In the genomic region with DNA sequence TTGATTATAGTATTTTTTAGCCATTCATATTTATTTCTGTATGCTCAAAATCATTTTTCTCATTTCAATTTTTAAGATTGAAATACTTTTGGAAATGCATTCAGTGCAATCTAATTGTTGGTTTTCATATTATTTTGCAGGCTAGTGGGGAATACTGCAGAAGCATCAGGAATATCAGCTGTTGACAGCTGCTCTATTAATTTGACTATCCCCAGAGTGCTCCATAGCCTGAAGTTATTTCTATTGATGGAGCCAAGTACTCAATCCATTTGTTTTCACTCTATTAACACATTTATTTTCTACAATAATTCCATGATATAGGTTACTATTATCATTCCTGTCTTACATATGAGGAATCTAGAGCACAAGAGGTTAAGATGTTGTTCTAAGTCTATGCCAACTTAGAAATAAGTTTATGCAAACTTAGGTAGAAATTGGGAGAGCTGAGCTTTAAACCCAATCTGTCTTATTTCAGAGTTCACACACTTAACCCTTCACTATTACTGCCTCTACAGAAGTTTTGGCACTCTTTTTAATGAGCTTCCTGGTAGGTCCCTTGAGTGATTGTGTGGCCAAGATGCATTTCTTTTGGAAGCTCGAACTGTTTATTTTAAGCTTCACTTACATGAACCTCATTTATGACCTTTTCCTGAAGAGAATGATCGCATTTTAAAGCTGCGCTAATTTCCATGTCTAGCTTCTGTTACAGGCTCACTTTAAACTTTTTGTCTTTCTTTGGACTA, we compare ENCODE assay signal across 17 cellular contexts.
DNase-seq lines count a peak whose midpoint lies in the region; ATAC-seq and TF ChIP-seq lines count a peak whose summit lies in the region.
"Had no signal": no experiment of that assay in that cellular context is flagged by ENCODE, and none has a peak within 500 bp of the region (broad histone marks: within the 10 kb centered on the region; RNA-seq: fewer than 3 reads in every experiment).

No MANE protein-coding gene starts in this region.

- H3K27me3 ChIP-seq in GM23338 (ENCODE audit: insufficient read depth) (no peaks in the 10 kb centered on the region), SJCRH30 (no peaks in the 10 kb centered on the region), neural progenitor cell (no peaks in the 10 kb centered on the region)

- H3K4me1 Mint-ChIP-seq in GM23338: no peaks in the 10 kb centered on the region
- peaks cover 31% of the 10 kb centered on the region for H3K4me1 Mint-ChIP-seq in neural progenitor cell
- H3K4me1 Mint-ChIP-seq: CD4-positive, CD25-positive, alpha-beta regulatory T cell had no signal

- H3K79me2 ChIP-seq in GM23338 (replicated peaks; ENCODE audit: insufficient read depth): no peaks in the 10 kb centered on the region
- no peaks in the 10 kb centered on the region for H3K79me2 ChIP-seq in neural progenitor cell (ENCODE audit: low read depth)

- no peak overlapping the region for H3K27ac ChIP-seq in GM23338 (ENCODE audit: low read depth)
- no peak overlapping the region; the same call in 1 of the 2 replicates for H3K27ac ChIP-seq in SJCRH30
- no peak overlapping the region for H3K27ac ChIP-seq in neural progenitor cell

- H3K9me3 ChIP-seq in SJCRH30 (replicated peaks) (no peaks in the 10 kb centered on the region), neural progenitor cell (ENCODE audit: low read depth) (no peaks in the 10 kb centered on the region)

- H3K4me1 ChIP-seq in GM23338 (ENCODE audit: insufficient read depth) (no peaks in the 10 kb centered on the region), SJCRH30 (peaks cover 7% of the 10 kb centered on the region), neural progenitor cell (no peaks in the 10 kb centered on the region)

- no peak overlapping the region for H3K4me3 Mint-ChIP-seq in GM23338
- H3K4me3 Mint-ChIP-seq in neural progenitor cell: no peak overlapping the region
- H3K4me3 Mint-ChIP-seq: CD4-positive, CD25-positive, alpha-beta regulatory T cell; H9 had no signal

- H3K4me2 ChIP-seq in GM23338 (no peak overlapping the region), neural progenitor cell (no peak overlapping the region)

- H3K9me3 Mint-ChIP-seq in GM23338: no peaks in the 10 kb centered on the region; the same call in 2 of the 3 replicates
- H3K9me3 Mint-ChIP-seq in neural progenitor cell: peaks cover 2% of the 10 kb centered on the region

- no peak overlapping the region for H3K27ac Mint-ChIP-seq in GM23338
- no peak overlapping the region for H3K27ac Mint-ChIP-seq in neural progenitor cell
- H3K27ac Mint-ChIP-seq: CD4-positive, CD25-positive, alpha-beta regulatory T cell; H9 had no signal

- no peaks in the 10 kb centered on the region for H4K20me1 ChIP-seq in GM23338 (replicated peaks; ENCODE audit: insufficient read depth)
- no peaks in the 10 kb centered on the region for H4K20me1 ChIP-seq in neural progenitor cell (ENCODE audit: low read depth)

- H3K9ac ChIP-seq in neural progenitor cell: no peak overlapping the region

- DNase-seq in GM23338 (ENCODE audit: low spot score): no peak
- DNase-seq in SJCRH30: peak; percentile 3 to 47
- DNase-seq in fibroblast of villous mesenchyme (ENCODE audit: low read depth): peak; percentile 78
- no peak for DNase-seq in neural progenitor cell (ENCODE audit: low spot score)
- DNase-seq in NCI-H2107 (lab: John Stamatoyannopoulos, UW): no peak
- DNase-seq in KG1 (lab: John Stamatoyannopoulos, UW): no peak
- DNase-seq in HT-29 (ENCODE audit: low spot score): no peak
- DNase-seq: CD4-positive, CD25-positive, alpha-beta regulatory T cell; COR-L47; DMS 273 treated with DMSO at 0.1 percent for 48 hours; GDM1; H9; NCI-H1417 treated with DMSO at 0.1 percent for 48 hours; NCI-H187 treated with DMSO at 0.1 percent for 48 hours; OCI-M1; SIG-M5 had no signal

- H2AFZ ChIP-seq in GM23338: peak overlapping the region; percentile 25; the same call in 1 of the 2 replicates
- H2AFZ ChIP-seq in neural progenitor cell (replicated peaks): peak overlapping the region; percentile 70

- H3K4me3 ChIP-seq in GM23338 (no peak overlapping the region), SJCRH30 (no peak overlapping the region), fibroblast of villous mesenchyme (ENCODE audit: low read depth, low read length) (no peak overlapping the region), neural progenitor cell (no peak overlapping the region)

- H3K9me2 ChIP-seq in GM23338 (ENCODE audit: insufficient read depth): no peaks in the 10 kb centered on the region

- TF ChIP-seq CTCF in GM23338 (conservative IDR thresholded peaks at IDR 0.05; ENCODE audit: low read depth in 2 of 2): no peak
- TF ChIP-seq CTCF in fibroblast of villous mesenchyme (IDR thresholded peaks at IDR 0.05; ENCODE audit: insufficient read depth, low read depth, low read length): no peak
- TF ChIP-seq CTCF in neural progenitor cell (IDR thresholded peaks at IDR 0.05): no peak

- H3K27me3 Mint-ChIP-seq in GM23338 (ENCODE audit: insufficient read depth, low read depth, poor library complexity) (peaks cover 1% of the 10 kb centered on the region), neural progenitor cell (ENCODE audit: insufficient read depth, low read depth) (peaks cover 6% of the 10 kb centered on the region)
- H3K27me3 Mint-ChIP-seq: CD4-positive, CD25-positive, alpha-beta regulatory T cell had no signal

- no peak for ATAC-seq in GM23338
- no peak for ATAC-seq in HG03139 (IDR thresholded peaks at IDR 0.05; ENCODE audit: unreplicated experiment)

- H3K36me3 ChIP-seq in GM23338 (ENCODE audit: insufficient read depth) (no peaks in the 10 kb centered on the region), SJCRH30 (no peaks in the 10 kb centered on the region), neural progenitor cell (no peaks in the 10 kb centered on the region)

- H3K36me3 Mint-ChIP-seq in GM23338 (ENCODE audit: low read depth): no peaks in the 10 kb centered on the region; the same call in 2 of the 3 replicates
- no peaks in the 10 kb centered on the region for H3K36me3 Mint-ChIP-seq in neural progenitor cell
- H3K36me3 Mint-ChIP-seq: CD4-positive, CD25-positive, alpha-beta regulatory T cell had no signal

- H3F3A ChIP-seq in GM23338 (replicated peaks; ENCODE audit: low read depth): no peaks in the 10 kb centered on the region
- H3F3A ChIP-seq in neural progenitor cell (ENCODE audit: low read depth): no peaks in the 10 kb centered on the region

TF ChIP-seq in GM23338, 12 proteins besides CTCF, POLR2A, EP300 and RAD21:
- no peak for TF ChIP-seq ZNF331 (CRISPR knock-in tag; IDR thresholded peaks at IDR 0.05; ENCODE audit: low read depth)
TF ChIP-seq in GM23338: peak in this region for 0.

Comparison
In these comparisons a context has a peak if more than half of its experiments do, and no peak if none do; other contexts are left out.
1. DNase-seq: peak in SJCRH30 (2 of 2) and fibroblast of villous mesenchyme (single experiment); none in GM23338 (single experiment), neural progenitor cell (single experiment), NCI-H2107 (single experiment), KG1 (single experiment) and HT-29 (single experiment).